In genomic region chr17:63842540-63843386, GRCh38 we compare ENCODE assay signal across 1 cellular context.
TF ChIP-seq lines count a peak whose summit lies in the region.

Gene SMARCD2 (minus strand): TSS chr17:63842685. CDS start chr17:63842674, 11 bp downstream.

TF ChIP-seq in HepG2, 621 proteins besides CTCF, POLR2A, EP300 and RAD21 (continued from another document and continues in another):
- TF ChIP-seq ZNF670 (CRISPR knock-in tag; IDR thresholded peaks at IDR 0.05; ENCODE audit: borderline replicate concordance), result peak; percentile 87; the same call in 1 of the 2 replicates
- TF ChIP-seq ZBTB14 (CRISPR knock-in tag; IDR thresholded peaks at IDR 0.05), result peak; percentile 80
- peak; percentile 50; the same call in 1 of the 2 replicates for TF ChIP-seq ZNF224 (CRISPR knock-in tag; IDR thresholded peaks at IDR 0.05)
- TF ChIP-seq NFE2L2 (IDR thresholded peaks at IDR 0.05; ENCODE audit: low read length), result 0 out of 2 replicates have a peak, but pooled peaks have one; percentile 11
- peak; percentile 90; the same call in 1 of the 2 replicates for TF ChIP-seq ZNF713 (CRISPR knock-in tag; IDR thresholded peaks at IDR 0.05)
- TF ChIP-seq ZNF329 (CRISPR knock-in tag; IDR thresholded peaks at IDR 0.05; ENCODE audit: low read depth), result peak; percentile 56
- peak; percentile 52; the same call in 1 of the 2 replicates for TF ChIP-seq SP140L (CRISPR knock-in tag; IDR thresholded peaks at IDR 0.05; ENCODE audit: borderline replicate concordance)
- TF ChIP-seq CENPX (CRISPR knock-in tag; IDR thresholded peaks at IDR 0.05), result no peak
- TF ChIP-seq ZSCAN20 (CRISPR knock-in tag; IDR thresholded peaks at IDR 0.05; ENCODE audit: borderline replicate concordance), result peak; percentile 90
- peak; percentile 57; the same call in 1 of the 2 replicates for TF ChIP-seq ZNF546 (CRISPR knock-in tag; conservative IDR thresholded peaks at IDR 0.05)
- peak; percentile 63 for TF ChIP-seq HCFC1 (IDR thresholded peaks at IDR 0.05; ENCODE audit: low read depth, low read length)
- TF ChIP-seq ZNF652 (CRISPR knock-in tag; IDR thresholded peaks at IDR 0.05; ENCODE audit: borderline replicate concordance, low read depth), result peak; percentile 9; the same call in 1 of the 2 replicates
- no peak for TF ChIP-seq ZNF615 (CRISPR knock-in tag; IDR thresholded peaks at IDR 0.05; ENCODE audit: borderline replicate concordance)
- TF ChIP-seq TFDP1 (CRISPR knock-in tag; IDR thresholded peaks at IDR 0.05; ENCODE audit: borderline replicate concordance), result peak; percentile 77; the same call in 1 of the 2 replicates
- peak; percentile 89; the same call in 1 of the 2 replicates for TF ChIP-seq ELF4 (CRISPR knock-in tag; IDR thresholded peaks at IDR 0.05; ENCODE audit: borderline replicate concordance)
- peak in 1 of 2 experiments; percentile 78; a peak in 2 of 4 replicates for TF ChIP-seq REST (IDR thresholded peaks at IDR 0.05; ENCODE audit: borderline replicate concordance in 1 of 2, low read depth in 1 of 2, low read length in 2 of 2)
- peak; percentile 94 for TF ChIP-seq MYNN (CRISPR knock-in tag; IDR thresholded peaks at IDR 0.05; ENCODE audit: low read depth)
- peak; percentile 79 for TF ChIP-seq EED (CRISPR knock-in tag; IDR thresholded peaks at IDR 0.05)
- TF ChIP-seq TAF1 (CRISPR knock-in tag; IDR thresholded peaks at IDR 0.05), result peak; percentile 88
- peak; percentile 14; the same call in 1 of the 2 replicates for TF ChIP-seq TFE3 (CRISPR knock-in tag; IDR thresholded peaks at IDR 0.05)
- TF ChIP-seq ZNF567 (CRISPR knock-in tag; IDR thresholded peaks at IDR 0.05; ENCODE audit: borderline replicate concordance), result peak; percentile 81
- TF ChIP-seq ZNF136 (CRISPR knock-in tag; IDR thresholded peaks at IDR 0.05; ENCODE audit: low read depth), result peak; percentile 16; the same call in 1 of the 2 replicates
- peak; percentile 97 for TF ChIP-seq NR2F6 (IDR thresholded peaks at IDR 0.05)
- TF ChIP-seq NR2F6 (CRISPR knock-in tag; IDR thresholded peaks at IDR 0.05), result peak; percentile 99
- TF ChIP-seq MTF1 (CRISPR knock-in tag; IDR thresholded peaks at IDR 0.05), result peak; percentile 81; the same call in 1 of the 2 replicates
- peak; percentile 96 for TF ChIP-seq HOXA3 (CRISPR knock-in tag; IDR thresholded peaks at IDR 0.05)
- peak; percentile 98 for TF ChIP-seq IRX3 (CRISPR knock-in tag; IDR thresholded peaks at IDR 0.05; ENCODE audit: borderline replicate concordance, low read depth)
- TF ChIP-seq ZNF275 (CRISPR knock-in tag; IDR thresholded peaks at IDR 0.05; ENCODE audit: borderline replicate concordance), result peak; percentile 89; the same call in 1 of the 2 replicates
- TF ChIP-seq ZNF331 (CRISPR knock-in tag; IDR thresholded peaks at IDR 0.05), result peak; percentile 96
- peak; percentile 73 for TF ChIP-seq ZNF878 (CRISPR knock-in tag; IDR thresholded peaks at IDR 0.05)
- peak; percentile 92 for TF ChIP-seq SKI (IDR thresholded peaks at IDR 0.05; ENCODE audit: partially characterized antibody)
- TF ChIP-seq UBTF (CRISPR knock-in tag; IDR thresholded peaks at IDR 0.05), result peak; percentile 95
- TF ChIP-seq STAG1 (CRISPR knock-in tag; IDR thresholded peaks at IDR 0.05), result peak; percentile 19
- TF ChIP-seq ZNF770 (CRISPR knock-in tag; IDR thresholded peaks at IDR 0.05), result peak; percentile 76
- TF ChIP-seq PHF21A (CRISPR knock-in tag; IDR thresholded peaks at IDR 0.05), result peak; percentile 96
- TF ChIP-seq PRDM15 (CRISPR knock-in tag; IDR thresholded peaks at IDR 0.05), result peak; percentile 99
- peak; percentile 69; the same call in 1 of the 2 replicates for TF ChIP-seq ZBTB34 (CRISPR knock-in tag; IDR thresholded peaks at IDR 0.05)
- no peak for TF ChIP-seq ZNF83 (CRISPR knock-in tag; IDR thresholded peaks at IDR 0.05; ENCODE audit: borderline replicate concordance)
- no peak for TF ChIP-seq ATF7 (IDR thresholded peaks at IDR 0.05)
- TF ChIP-seq ATF7 (CRISPR knock-in tag; IDR thresholded peaks at IDR 0.05), result peak; percentile 63; the same call in 1 of the 2 replicates
- TF ChIP-seq PCBP1 (IDR thresholded peaks at IDR 0.05; ENCODE audit: borderline replicate concordance, low read depth, low read length), result peak; percentile 92; the same call in 1 of the 2 replicates
